In genomic region chr11:48384670-48385069, GRCh38 we compare ENCODE assay signal across 22 cellular contexts. TPM values are rescaled to one million over a fixed set of nuclear protein-coding genes. Genes with fewer than 3 reads are reported as not detected.
DNase-seq lines count a peak whose midpoint lies in the region; ATAC-seq and TF ChIP-seq lines count a peak whose summit lies in the region.
"Had no signal": no experiment of that assay in that cellular context is flagged by ENCODE, and none has a peak within 500 bp of the region (broad histone marks: within the 10 kb centered on the region; RNA-seq: fewer than 3 reads in every experiment).

No MANE protein-coding gene starts in this region.

- DNase-seq in COLO668 (lab: John Stamatoyannopoulos, UW; ENCODE audit: unreplicated experiment) (peak; percentile 17), GM12865 (ENCODE audit: low read depth) (peak; percentile 3), WTC11 (ENCODE audit: low spot score) (no peak), HPDE6-E6E7 (ENCODE audit: extremely low spot score) (no peak), uterus (no peak)
- DNase-seq: activated T-cell treated with anti-CD3 and anti-CD28 coated beads, Interleukin-2, amount 50 U/mL, for 24 hours; dermis blood vessel endothelial cell; esophagus squamous epithelium; glutamatergic neuron; NCI-H1092 treated with DMSO at 0.1 percent for 48 hours; stimulated activated naive CD4-positive, alpha-beta T cell; trophoblast cell had no signal

- no peak overlapping the region for H2AFZ ChIP-seq in Loucy (ENCODE audit: low read length)

- H3K9me2 ChIP-seq in Loucy (replicated peaks; ENCODE audit: low read depth, low read length), result no peaks in the 10 kb centered on the region

- H3K4me1 ChIP-seq in Loucy (ENCODE audit: insufficient read depth, low read length, poor library complexity, severe bottlenecking), result no peaks in the 10 kb centered on the region
- no peaks in the 10 kb centered on the region for H3K4me1 ChIP-seq in uterus
- H3K4me1 ChIP-seq: BLaER1, breast epithelium, esophagus squamous epithelium had no signal

- H3K36me3 Mint-ChIP-seq in WTC11, result peaks cover 54% of the 10 kb centered on the region

- no peak overlapping the region for H3K27ac ChIP-seq in uterus
- H3K27ac ChIP-seq: BLaER1, breast epithelium, esophagus squamous epithelium, SK-N-MC had no signal

- intact Hi-C loops in uterus (cut with DNase I; ENCODE audit: low total_unique reads), result no loop called here

- no peaks in the 10 kb centered on the region for H3K4me1 Mint-ChIP-seq in WTC11

- POLR2A ChIA-PET in WTC11 (lab: Charles Lee), result no interaction called here

- CTCF ChIA-PET in WTC11 (lab: Charles Lee), result no interaction called here

- no peak overlapping the region for H3K9ac ChIP-seq in Loucy (ENCODE audit: low read depth, low read length, poor library complexity, severe bottlenecking)
- H3K9ac ChIP-seq: BLaER1 had no signal

- no peak overlapping the region for H3K4me2 ChIP-seq in Loucy (ENCODE audit: low read depth, low read length, poor library complexity, severe bottlenecking)
- H3K4me2 ChIP-seq: BLaER1 had no signal

- H3K4me3 ChIP-seq in GM12865 (ENCODE audit: low read depth, low read length) (no peak overlapping the region), Loucy (ENCODE audit: low read length, poor library complexity, severe bottlenecking) (no peak overlapping the region), uterus (no peak overlapping the region)
- H3K4me3 ChIP-seq: BLaER1, breast epithelium, esophagus squamous epithelium, SK-N-MC had no signal

- H3K9me3 Mint-ChIP-seq in WTC11, result peaks cover 74% of the 10 kb centered on the region

- no peak overlapping the region for H3K27ac Mint-ChIP-seq in WTC11
- H3K27ac Mint-ChIP-seq: activated naive CD4-positive, alpha-beta T cell treated with anti-CD3 and anti-CD28 coated beads, Interleukin-2, amount 50 U/mL, for 72 hours; activated T-cell treated with anti-CD3 and anti-CD28 coated beads, Interleukin-2, amount 50 U/mL, for 24 hours; natural killer cell treated with Interleukin-12 subunit alpha and Interleukin-12 subunit beta and Interleukin-15 and Interleukin-18, amount 100 ng/mL, for 72 hours had no signal

- TF ChIP-seq CTCF in GM12865 (IDR thresholded peaks at IDR 0.05; ENCODE audit: insufficient read depth, low read depth, low read length, missing control alignments) (peak; percentile 28), Loucy (conservative IDR thresholded peaks at IDR 0.05; ENCODE audit: low read length) (peak; percentile 56), WTC11 (IDR thresholded peaks at IDR 0.05) (0 out of 2 replicates have a peak, but pooled peaks have one; percentile 13), uterus (IDR thresholded peaks at IDR 0.05) (no peak)

- no peaks in the 10 kb centered on the region for H3F3A ChIP-seq in Loucy (ENCODE audit: low read depth)

- no peak for TF ChIP-seq POLR2A in uterus (IDR thresholded peaks at IDR 0.05)

- no peaks in the 10 kb centered on the region for H4K20me1 ChIP-seq in Loucy (ENCODE audit: insufficient read depth, low read length, poor library complexity, severe bottlenecking)
- H4K20me1 ChIP-seq: BLaER1 had no signal

- H3K9me3 ChIP-seq in Loucy (ENCODE audit: insufficient read depth, low read depth, low read length), result no peaks in the 10 kb centered on the region
- H3K9me3 ChIP-seq in uterus, result peaks cover 0 to 2% of the 10 kb centered on the region in 2 donors

- peaks cover 3% of the 10 kb centered on the region for H3K27me3 Mint-ChIP-seq in WTC11 (ENCODE audit: low read depth)
- H3K27me3 Mint-ChIP-seq: activated T-cell treated with anti-CD3 and anti-CD28 coated beads, Interleukin-2, amount 50 U/mL, for 24 hours; natural killer cell treated with Interleukin-12 subunit alpha and Interleukin-12 subunit beta and Interleukin-15 and Interleukin-18, amount 100 ng/mL, for 72 hours had no signal

- no peaks in the 10 kb centered on the region for H3K79me2 ChIP-seq in Loucy (ENCODE audit: insufficient read depth, low read length)

- no peak for ATAC-seq in WTC11
- ATAC-seq in HG03342 (IDR thresholded peaks at IDR 0.05; ENCODE audit: unreplicated experiment), result no peak
- ATAC-seq: activated naive CD4-positive, alpha-beta T cell treated with anti-CD3 and anti-CD28 coated beads, Interleukin-2, amount 50 U/mL, for 72 hours; natural killer cell treated with Interleukin-12 subunit alpha and Interleukin-12 subunit beta and Interleukin-15 and Interleukin-18, amount 100 ng/mL, for 72 hours had no signal

- H3K27me3 ChIP-seq in Loucy (ENCODE audit: insufficient read depth, low read length, poor library complexity, severe bottlenecking), result no peaks in the 10 kb centered on the region
- H3K27me3 ChIP-seq in uterus, result no peaks in the 10 kb centered on the region
- H3K27me3 ChIP-seq: BLaER1, breast epithelium, esophagus squamous epithelium had no signal

- no peaks in the 10 kb centered on the region for H3K36me3 ChIP-seq in Loucy (ENCODE audit: insufficient read depth, low read length)
- no peaks in the 10 kb centered on the region for H3K36me3 ChIP-seq in uterus
- H3K36me3 ChIP-seq: BLaER1, breast epithelium, esophagus squamous epithelium had no signal

- no peak overlapping the region for H3K4me3 Mint-ChIP-seq in WTC11
- H3K4me3 Mint-ChIP-seq: activated T-cell treated with anti-CD3 and anti-CD28 coated beads, Interleukin-2, amount 50 U/mL, for 24 hours; natural killer cell treated with Interleukin-12 subunit alpha and Interleukin-12 subunit beta and Interleukin-15 and Interleukin-18, amount 100 ng/mL, for 72 hours had no signal

TF ChIP-seq in WTC11, 78 proteins besides CTCF, POLR2A, EP300 and RAD21 (continues in another document):
- TF ChIP-seq, protein P1, sequence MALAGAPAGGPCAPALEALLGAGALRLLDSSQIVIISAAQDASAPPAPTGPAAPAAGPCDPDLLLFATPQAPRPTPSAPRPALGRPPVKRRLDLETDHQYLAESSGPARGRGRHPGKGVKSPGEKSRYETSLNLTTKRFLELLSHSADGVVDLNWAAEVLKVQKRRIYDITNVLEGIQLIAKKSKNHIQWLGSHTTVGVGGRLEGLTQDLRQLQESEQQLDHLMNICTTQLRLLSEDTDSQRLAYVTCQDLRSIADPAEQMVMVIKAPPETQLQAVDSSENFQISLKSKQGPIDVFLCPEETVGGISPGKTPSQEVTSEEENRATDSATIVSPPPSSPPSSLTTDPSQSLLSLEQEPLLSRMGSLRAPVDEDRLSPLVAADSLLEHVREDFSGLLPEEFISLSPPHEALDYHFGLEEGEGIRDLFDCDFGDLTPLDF (CRISPR knock-in tag; IDR thresholded peaks at IDR 0.05), result no peak
- TF ChIP-seq, protein P2, sequence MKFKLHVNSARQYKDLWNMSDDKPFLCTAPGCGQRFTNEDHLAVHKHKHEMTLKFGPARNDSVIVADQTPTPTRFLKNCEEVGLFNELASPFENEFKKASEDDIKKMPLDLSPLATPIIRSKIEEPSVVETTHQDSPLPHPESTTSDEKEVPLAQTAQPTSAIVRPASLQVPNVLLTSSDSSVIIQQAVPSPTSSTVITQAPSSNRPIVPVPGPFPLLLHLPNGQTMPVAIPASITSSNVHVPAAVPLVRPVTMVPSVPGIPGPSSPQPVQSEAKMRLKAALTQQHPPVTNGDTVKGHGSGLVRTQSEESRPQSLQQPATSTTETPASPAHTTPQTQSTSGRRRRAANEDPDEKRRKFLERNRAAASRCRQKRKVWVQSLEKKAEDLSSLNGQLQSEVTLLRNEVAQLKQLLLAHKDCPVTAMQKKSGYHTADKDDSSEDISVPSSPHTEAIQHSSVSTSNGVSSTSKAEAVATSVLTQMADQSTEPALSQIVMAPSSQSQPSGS (CRISPR knock-in tag; IDR thresholded peaks at IDR 0.05; ENCODE audit: borderline replicate concordance, low read depth), result no peak
- no peak for TF ChIP-seq RORB (CRISPR knock-in tag; IDR thresholded peaks at IDR 0.05)
- TF ChIP-seq ZNF416 (CRISPR knock-in tag; IDR thresholded peaks at IDR 0.05), result no peak
- no peak for TF ChIP-seq ETV6 (CRISPR knock-in tag; IDR thresholded peaks at IDR 0.05)
- no peak for TF ChIP-seq CREB1 (CRISPR knock-in tag; IDR thresholded peaks at IDR 0.05)
- TF ChIP-seq, protein P3, sequence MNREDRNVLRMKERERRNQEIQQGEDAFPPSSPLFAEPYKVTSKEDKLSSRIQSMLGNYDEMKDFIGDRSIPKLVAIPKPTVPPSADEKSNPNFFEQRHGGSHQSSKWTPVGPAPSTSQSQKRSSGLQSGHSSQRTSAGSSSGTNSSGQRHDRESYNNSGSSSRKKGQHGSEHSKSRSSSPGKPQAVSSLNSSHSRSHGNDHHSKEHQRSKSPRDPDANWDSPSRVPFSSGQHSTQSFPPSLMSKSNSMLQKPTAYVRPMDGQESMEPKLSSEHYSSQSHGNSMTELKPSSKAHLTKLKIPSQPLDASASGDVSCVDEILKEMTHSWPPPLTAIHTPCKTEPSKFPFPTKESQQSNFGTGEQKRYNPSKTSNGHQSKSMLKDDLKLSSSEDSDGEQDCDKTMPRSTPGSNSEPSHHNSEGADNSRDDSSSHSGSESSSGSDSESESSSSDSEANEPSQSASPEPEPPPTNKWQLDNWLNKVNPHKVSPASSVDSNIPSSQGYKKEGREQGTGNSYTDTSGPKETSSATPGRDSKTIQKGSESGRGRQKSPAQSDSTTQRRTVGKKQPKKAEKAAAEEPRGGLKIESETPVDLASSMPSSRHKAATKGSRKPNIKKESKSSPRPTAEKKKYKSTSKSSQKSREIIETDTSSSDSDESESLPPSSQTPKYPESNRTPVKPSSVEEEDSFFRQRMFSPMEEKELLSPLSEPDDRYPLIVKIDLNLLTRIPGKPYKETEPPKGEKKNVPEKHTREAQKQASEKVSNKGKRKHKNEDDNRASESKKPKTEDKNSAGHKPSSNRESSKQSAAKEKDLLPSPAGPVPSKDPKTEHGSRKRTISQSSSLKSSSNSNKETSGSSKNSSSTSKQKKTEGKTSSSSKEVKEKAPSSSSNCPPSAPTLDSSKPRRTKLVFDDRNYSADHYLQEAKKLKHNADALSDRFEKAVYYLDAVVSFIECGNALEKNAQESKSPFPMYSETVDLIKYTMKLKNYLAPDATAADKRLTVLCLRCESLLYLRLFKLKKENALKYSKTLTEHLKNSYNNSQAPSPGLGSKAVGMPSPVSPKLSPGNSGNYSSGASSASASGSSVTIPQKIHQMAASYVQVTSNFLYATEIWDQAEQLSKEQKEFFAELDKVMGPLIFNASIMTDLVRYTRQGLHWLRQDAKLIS (CRISPR knock-in tag; IDR thresholded peaks at IDR 0.05; ENCODE audit: borderline replicate concordance), result no peak
- TF ChIP-seq NFYB (CRISPR knock-in tag; conservative IDR thresholded peaks at IDR 0.05; ENCODE audit: low read depth), result no peak

RNA-seq across cellular contexts. Expression of gene OR4C5, which starts 18.4 kb away (rescaled TPM):
- total RNA-seq in WTC11 (2021), result not detected in 3 replicates
- total RNA-seq in uterus, result not detected
- total RNA-seq: activated naive CD4-positive, alpha-beta T cell treated with anti-CD3 and anti-CD28 coated beads, Interleukin-2, amount 50 U/mL, for 72 hours; breast epithelium; dermis blood vessel endothelial cell; esophagus squamous epithelium; H4; lung microvascular endothelial cell; natural killer cell treated with Interleukin-12 subunit alpha and Interleukin-12 subunit beta and Interleukin-15 and Interleukin-18, amount 100 ng/mL, for 72 hours; pulmonary artery endothelial cell had no signal

RNA-seq across cellular contexts. Expression of gene OR4C3, which starts 60.0 kb away (rescaled TPM):
- total RNA-seq in WTC11 (2021) (not detected in 3 replicates), uterus (not detected)
- total RNA-seq: activated naive CD4-positive, alpha-beta T cell treated with anti-CD3 and anti-CD28 coated beads, Interleukin-2, amount 50 U/mL, for 72 hours; breast epithelium; dermis blood vessel endothelial cell; esophagus squamous epithelium; H4; lung microvascular endothelial cell; natural killer cell treated with Interleukin-12 subunit alpha and Interleukin-12 subunit beta and Interleukin-15 and Interleukin-18, amount 100 ng/mL, for 72 hours; pulmonary artery endothelial cell had no signal

Comparison
In these comparisons a context has a peak if more than half of its experiments do, and no peak if none do; other contexts are left out.
1. DNase-seq: peak in COLO668 (single experiment) and GM12865 (single experiment); none in WTC11 (single experiment), HPDE6-E6E7 (single experiment) and uterus (0 of 2).
2. CTCF ChIP-seq: peak in GM12865 (single experiment), Loucy (single experiment) and WTC11 (single experiment); none in uterus (0 of 4).